Comparison of ENCODE assay signal across 23 cellular contexts in genomic region chrX:141341743-141342142, GRCh38.
"Had no signal": no experiment of that assay in that cellular context is flagged by ENCODE, and none has a peak within 500 bp of the region (broad histone marks: within the 10 kb centered on the region; RNA-seq: fewer than 3 reads in every experiment).

No MANE protein-coding gene starts in this region.

- H3K4me1 ChIP-seq: ascending aorta, foreskin keratinocyte, left lung, neural progenitor cell, spleen, thyroid gland, upper lobe of right lung had no signal

- H3K9me3 ChIP-seq: ascending aorta, left lung, spleen, thyroid gland, upper lobe of right lung had no signal

- ATAC-seq: activated CD4-positive, CD25-positive, alpha-beta regulatory T cell treated with anti-CD3 and anti-CD28 coated beads, Interleukin-2, amount 50 U/mL, for 24 hours; activated CD8-positive, alpha-beta memory T cell treated with anti-CD3 and anti-CD28 coated beads, Interleukin-2, amount 10 ng/mL, durations not matched to agents 7 days and 5 days; activated CD8-positive, alpha-beta T cell treated with anti-CD3 and anti-CD28 coated beads for 36 hours; naive thymus-derived CD8-positive, alpha-beta T cell; upper lobe of right lung had no signal

- H3K36me3 ChIP-seq: ascending aorta, left lung, neural progenitor cell, spleen, thyroid gland, upper lobe of right lung had no signal

- H3K27me3 ChIP-seq: ascending aorta, foreskin keratinocyte, left lung, neural progenitor cell, spleen, thyroid gland, upper lobe of right lung had no signal

- DNase-seq: activated CD4-positive, alpha-beta T cell treated with anti-CD3 and anti-CD28 coated beads, Interleukin-2, amount 10 ng/mL, durations not matched to agents 24 days and 14 days; activated CD8-positive, alpha-beta memory T cell treated with anti-CD3 and anti-CD28 coated beads, Interleukin-2, amount 10 ng/mL, durations not matched to agents 7 days and 5 days; activated CD8-positive, alpha-beta T cell treated with anti-CD3 and anti-CD28 coated beads for 36 hours; activated gamma-delta T cell; activated naive CD4-positive, alpha-beta T cell treated with anti-CD3 and anti-CD28 coated beads, Interleukin-2, amount 50 U/mL, for 16 hours; activated T-cell treated with anti-CD3 and anti-CD28 coated beads for 4 hours; cerebellar nuclear complex; cortex of kidney; endodermal cell; left lung; naive thymus-derived CD8-positive, alpha-beta T cell; retina; spleen; stimulated activated CD4-positive, alpha-beta T cell treated with anti-CD3 and anti-CD28 coated beads, Interleukin-4, amount 100 ng/mL, for 4 hours; substantia nigra; thyroid gland; upper lobe of right lung had no signal

- H3K4me3 ChIP-seq: ascending aorta, left lung, neural progenitor cell, spleen, thyroid gland, upper lobe of right lung had no signal

- H3K27ac ChIP-seq: ascending aorta, epithelial cell of prostate, foreskin keratinocyte, left lung, neural progenitor cell, spleen, thyroid gland, upper lobe of right lung, VCaP had no signal
